9 cellular contexts compared by ENCODE assay signal in genomic region chr6:132598473-132598872, GRCh38. TPM values are rescaled to one million over a fixed set of nuclear protein-coding genes. Genes with fewer than 3 reads are reported as not detected.
A peak's percentile ranks its signal among the peaks of the same experiment; 100 is the strongest.
DNase-seq lines count a peak whose midpoint lies in the region; ATAC-seq, FAIRE-seq and TF ChIP-seq lines count a peak whose summit lies in the region.
"Had no signal": no experiment of that assay in that cellular context is flagged by ENCODE, and none has a peak within 500 bp of the region (broad histone marks: within the 10 kb centered on the region; RNA-seq: fewer than 3 reads in every experiment).

No MANE protein-coding gene starts in this region.

- H3K27ac ChIP-seq in C4-2B (no peak overlapping the region), kidney (ENCODE audit: low read depth in 2 of 2, low read length in 2 of 2) (no peak overlapping the region)

- FAIRE-seq in GM12892 (lab: Jason Lieb, UNC) (no peak), kidney (lab: Jason Lieb, UNC) (no peak)
- FAIRE-seq: endometrium had no signal

- peak; percentile 73 for ATAC-seq in GM19467 (IDR thresholded peaks at IDR 0.05; ENCODE audit: unreplicated experiment)
- no peak for ATAC-seq in stimulated activated memory B cell treated with anti-CD40 and anti-IgM and Interleukin-4, amounts not matched to agents 10 μg/mL and 1 μg/mL and 100 μg/mL, for 72 hours

- TF ChIP-seq POLR2A in GM12892 (IDR thresholded peaks at IDR 0.05; ENCODE audit: low read depth, low read length), result no peak

- DNase-seq in HuH-7.5 (ENCODE audit: low spot score), result peak; percentile 31
- DNase-seq in cerebellar cortex (ENCODE audit: low spot score), result peak; percentile 4
- DNase-seq in GM12892 (ENCODE audit: insufficient read length), result no peak
- DNase-seq in kidney, result no peak
- DNase-seq in T1000 (lab: John Stamatoyannopoulos, UW), result no peak

- no peaks in the 10 kb centered on the region for H3K4me1 ChIP-seq in kidney (ENCODE audit: control insufficient read depth in 1 of 2, insufficient read depth in 1 of 2, low read depth in 1 of 2, low read length in 2 of 2)

- H3K9me3 ChIP-seq in kidney (ENCODE audit: control insufficient read depth in 1 of 2, low read length in 2 of 2), result no peaks in the 10 kb centered on the region

- no peaks in the 10 kb centered on the region for H3K36me3 Mint-ChIP-seq in stimulated activated memory B cell treated with anti-CD40 and anti-IgM and Interleukin-4, amounts not matched to agents 10 μg/mL and 1 μg/mL and 100 μg/mL, for 72 hours

- H3K9me3 Mint-ChIP-seq in stimulated activated memory B cell treated with anti-CD40 and anti-IgM and Interleukin-4, amounts not matched to agents 10 μg/mL and 1 μg/mL and 100 μg/mL, for 72 hours, result no peaks in the 10 kb centered on the region

- H3K9ac ChIP-seq in kidney (ENCODE audit: low read length in 2 of 2), result no peak overlapping the region

- peaks cover 24% of the 10 kb centered on the region for H3K27me3 Mint-ChIP-seq in stimulated activated memory B cell treated with anti-CD40 and anti-IgM and Interleukin-4, amounts not matched to agents 10 μg/mL and 1 μg/mL and 100 μg/mL, for 72 hours

- intact Hi-C loops in kidney (cut with DNase I), result no loop called here

- H3K4me1 Mint-ChIP-seq in stimulated activated memory B cell treated with anti-CD40 and anti-IgM and Interleukin-4, amounts not matched to agents 10 μg/mL and 1 μg/mL and 100 μg/mL, for 72 hours, result no peaks in the 10 kb centered on the region

- no peak overlapping the region for H3K27ac Mint-ChIP-seq in stimulated activated memory B cell treated with anti-CD40 and anti-IgM and Interleukin-4, amounts not matched to agents 10 μg/mL and 1 μg/mL and 100 μg/mL, for 72 hours

- no peaks in the 10 kb centered on the region for H3K36me3 ChIP-seq in kidney (ENCODE audit: control insufficient read depth in 1 of 2, insufficient read depth in 2 of 2, low read length in 2 of 2)

- TF ChIP-seq CTCF in C4-2B (conservative IDR thresholded peaks at IDR 0.05) (peak; percentile 66), kidney (IDR thresholded peaks at IDR 0.05; ENCODE audit: borderline replicate concordance, extremely low read depth, insufficient read depth) (no peak)

- H3K4me3 ChIP-seq in kidney (ENCODE audit: low read length in 2 of 2), result no peak overlapping the region

- H3K4me3 Mint-ChIP-seq in stimulated activated memory B cell treated with anti-CD40 and anti-IgM and Interleukin-4, amounts not matched to agents 10 μg/mL and 1 μg/mL and 100 μg/mL, for 72 hours, result no peak overlapping the region

RNA-seq across cellular contexts. Expression of gene TAAR5, which starts 8.9 kb away (rescaled TPM):
- polyA plus RNA-seq in GM12892 (2012; ENCODE audit: missing spikeins), result not detected
- total RNA-seq in kidney, result not detected
- polyA plus RNA-seq in kidney (ENCODE audit: insufficient read depth, low read depth, low replicate concordance), result not detected

RNA-seq across cellular contexts. Expression of gene TAAR2, which starts 25.6 kb away (rescaled TPM):
- polyA plus RNA-seq in GM12892 (2012; ENCODE audit: missing spikeins), result not detected
- not detected for total RNA-seq in kidney
- not detected for polyA plus RNA-seq in kidney (ENCODE audit: insufficient read depth, low read depth, low replicate concordance)

RNA-seq across cellular contexts. Expression of gene TAAR6, which starts 28.4 kb away (rescaled TPM):
- polyA plus RNA-seq in GM12892 (2012; ENCODE audit: missing spikeins), result not detected
- not detected for total RNA-seq in kidney
- not detected for polyA plus RNA-seq in kidney (ENCODE audit: insufficient read depth, low read depth, low replicate concordance)

RNA-seq across cellular contexts. Expression of gene TAAR8, which starts 46.0 kb away (rescaled TPM):
- not detected for polyA plus RNA-seq in GM12892 (2012; ENCODE audit: missing spikeins)
- not detected for total RNA-seq in kidney
- not detected for polyA plus RNA-seq in kidney (ENCODE audit: insufficient read depth, low read depth, low replicate concordance)

Comparison
In these comparisons a context has a peak if more than half of its experiments do, and no peak if none do; other contexts are left out.
1. DNase-seq: peak in HuH-7.5 (single experiment) and cerebellar cortex (single experiment); none in GM12892 (single experiment), kidney (single experiment) and T1000 (single experiment).